In the genomic region with DNA sequence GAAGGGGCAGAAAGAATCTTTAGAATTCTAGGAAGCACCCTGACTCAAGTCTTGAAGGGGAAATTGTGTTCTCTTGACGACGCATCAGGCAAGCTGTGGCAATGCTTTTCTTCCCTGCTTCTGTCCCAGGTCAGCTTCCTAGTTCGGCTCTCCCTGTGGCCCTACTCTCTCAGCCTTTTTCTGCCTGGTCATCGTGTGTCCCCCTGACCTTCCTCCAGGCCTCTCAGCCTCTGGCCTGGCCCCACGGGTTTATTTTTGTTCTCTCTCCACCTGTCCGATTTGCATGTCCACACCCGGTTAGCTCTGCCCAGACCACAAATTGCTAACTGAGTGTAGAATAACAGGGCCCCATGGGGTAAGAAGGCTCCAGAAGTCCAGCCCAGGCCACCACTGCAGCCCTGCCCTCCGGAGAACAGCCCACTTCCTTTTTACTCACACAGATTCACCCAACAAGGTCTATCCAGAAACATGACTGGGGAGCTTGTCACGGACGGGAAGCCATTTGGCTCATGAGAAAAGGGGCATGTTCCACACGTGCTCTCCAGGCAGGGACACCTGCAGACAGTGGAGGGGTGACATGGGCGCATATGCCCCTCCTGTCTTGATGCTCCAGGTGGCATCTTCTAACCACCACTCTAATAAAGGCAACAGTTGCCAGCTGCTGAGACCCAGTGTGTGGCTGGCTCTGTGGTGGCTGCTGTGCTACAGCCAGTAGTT, we compare ENCODE assay signal across 9 cellular contexts. TPM values are rescaled to one million over a fixed set of nuclear protein-coding genes. Genes with fewer than 3 reads are reported as not detected.
DNase-seq lines count a peak whose midpoint lies in the region; ATAC-seq, FAIRE-seq and TF ChIP-seq lines count a peak whose summit lies in the region.
"Had no signal": no experiment of that assay in that cellular context is flagged by ENCODE, and none has a peak within 500 bp of the region (broad histone marks: within the 10 kb centered on the region; RNA-seq: fewer than 3 reads in every experiment).

No MANE protein-coding gene starts in this region.

- peaks cover 0 to 18% (median 0%) of the 10 kb centered on the region in 7 donors for H3K27me3 ChIP-seq in spleen (replicated peaks in 1 of 7)

- H3K4me3 Mint-ChIP-seq in activated CD4-positive, alpha-beta T cell treated with anti-CD3 and anti-CD28 coated beads for 36 hours: no peak overlapping the region
- H3K4me3 Mint-ChIP-seq: activated CD4-positive, alpha-beta memory T cell treated with anti-CD3 and anti-CD28 coated beads for 36 hours had no signal

- no peak for TF ChIP-seq CTCF in spleen (IDR thresholded peaks at IDR 0.05 in 8 of 11, conservative IDR thresholded peaks at IDR 0.05 in 3 of 11)

- no peak overlapping the region for H3K4me3 ChIP-seq in spleen

- no peaks in the 10 kb centered on the region for H3K9me3 Mint-ChIP-seq in activated CD4-positive, alpha-beta T cell treated with anti-CD3 and anti-CD28 coated beads for 36 hours (ENCODE audit: low read depth)
- H3K9me3 Mint-ChIP-seq: activated CD4-positive, alpha-beta memory T cell treated with anti-CD3 and anti-CD28 coated beads for 36 hours had no signal

- POLR2A ChIA-PET in activated CD4-positive, alpha-beta T cell treated with anti-CD3 and anti-CD28 coated beads for 36 hours (lab: Charles Lee): no interaction called here

- H3K27ac ChIP-seq in spleen: peak overlapping the region in 5 of 8 donors; percentile 33 to 75 (median 51)

- no peaks in the 10 kb centered on the region for H3K9me3 ChIP-seq in spleen

- H3K27me3 Mint-ChIP-seq in activated CD4-positive, alpha-beta T cell treated with anti-CD3 and anti-CD28 coated beads for 36 hours: peaks cover 3% of the 10 kb centered on the region

- no peaks in the 10 kb centered on the region for H3K36me3 ChIP-seq in spleen

- CTCF ChIA-PET in activated CD4-positive, alpha-beta T cell treated with anti-CD3 and anti-CD28 coated beads for 36 hours (lab: Charles Lee): interaction anchor here (0.5 to 1.1 kb wide), 3 partner anchors 13 to 34 kb away, joined by 3 to 4 read pairs (median 4); no protein-coding TSS in a partner anchor

- peaks cover 52% of the 10 kb centered on the region for H3K4me1 Mint-ChIP-seq in activated CD4-positive, alpha-beta T cell treated with anti-CD3 and anti-CD28 coated beads for 36 hours

- TF ChIP-seq POLR2A in spleen (IDR thresholded peaks at IDR 0.05): no peak

- WGBS in spleen, 5 donors: 34 to 53% (median 40%) methylated on average over 12 of the region's 12 CpGs

- peak; percentile 7 for ATAC-seq in activated CD4-positive, alpha-beta T cell treated with anti-CD3 and anti-CD28 coated beads for 36 hours
- ATAC-seq in HG02885 (IDR thresholded peaks at IDR 0.05; ENCODE audit: poor library complexity, unreplicated experiment): peak; percentile 73

- peak; percentile 36 for DNase-seq in activated CD4-positive, alpha-beta T cell treated with anti-CD3 and anti-CD28 coated beads for 36 hours
- DNase-seq in activated CD4-positive, alpha-beta T cell treated with anti-CD3 and anti-CD28 coated beads, Interleukin-2, amount 50 U/mL, for 48 hours: no peak
- DNase-seq in RCC 7860 (ENCODE audit: low spot score) (peak; percentile 6), spleen (no peak), DMS153 treated with DMSO at 0.1 percent for 48 hours (lab: John Stamatoyannopoulos, UW; ENCODE audit: unreplicated experiment) (no peak), medulla oblongata (ENCODE audit: extremely low spot score) (no peak), H4 (ENCODE audit: low spot score) (no peak)

- H3K36me3 Mint-ChIP-seq in activated CD4-positive, alpha-beta T cell treated with anti-CD3 and anti-CD28 coated beads for 36 hours (ENCODE audit: low read depth): no peaks in the 10 kb centered on the region
- H3K36me3 Mint-ChIP-seq: activated CD4-positive, alpha-beta memory T cell treated with anti-CD3 and anti-CD28 coated beads for 36 hours had no signal

- FAIRE-seq in RCC 7860 (lab: Jason Lieb, UNC): no peak

- peaks cover 0 to 41% (median 31%) of the 10 kb centered on the region in 6 donors for H3K4me1 ChIP-seq in spleen

- peak overlapping the region; percentile 82 for H3K27ac Mint-ChIP-seq in activated CD4-positive, alpha-beta T cell treated with anti-CD3 and anti-CD28 coated beads for 36 hours
- H3K27ac Mint-ChIP-seq: activated CD4-positive, alpha-beta memory T cell treated with anti-CD3 and anti-CD28 coated beads for 36 hours had no signal

- intact Hi-C loops in activated CD4-positive, alpha-beta T cell treated with anti-CD3 and anti-CD28 coated beads for 36 hours (cut with DNase I, micrococcal nuclease): no loop called here
- intact Hi-C loops in spleen (cut with DNase I; ENCODE audit: low total_unique reads): loop anchor here (10.0 kb wide), 1 partner anchor 106 kb away; no protein-coding TSS in a partner anchor

RNA-seq across cellular contexts. Expression of a gene that starts 9.8 kb away (rescaled TPM):
- total RNA-seq in activated CD4-positive, alpha-beta T cell treated with anti-CD3 and anti-CD28 coated beads for 36 hours: under 1 TPM; 0.18 to 0.25 TPM
- total RNA-seq in spleen: 10 to 100 TPM in 3 of 7 donors, 1 to 10 TPM in 4; 3.8 to 15.1 (median 10.0) TPM
- polyA plus RNA-seq in spleen: under 1 TPM; 0.13 to 0.54 (median 0.53) TPM
- 0.06 and 0.41 TPM in 2 replicates for total RNA-seq in H4 (2014; rRNA removed; shearing (Covaris generic))

Comparison
In these comparisons a context has a peak if more than half of its experiments do, and no peak if none do; other contexts are left out.
1. DNase-seq: peak in activated CD4-positive, alpha-beta T cell treated with anti-CD3 and anti-CD28 coated beads for 36 hours (single experiment) and RCC 7860 (single experiment); none in activated CD4-positive, alpha-beta T cell treated with anti-CD3 and anti-CD28 coated beads, Interleukin-2, amount 50 U/mL, for 48 hours (0 of 2), spleen (single experiment), DMS153 treated with DMSO at 0.1 percent for 48 hours (single experiment), medulla oblongata (single experiment) and H4 (single experiment).